13 cellular contexts compared by ENCODE assay signal in genomic region chr16:72042157-72042660, GRCh38. TPM values are rescaled to one million over a fixed set of nuclear protein-coding genes. Genes with fewer than 3 reads are reported as not detected.
DNase-seq lines count a peak whose midpoint lies in the region; ATAC-seq and TF ChIP-seq lines count a peak whose summit lies in the region.
"Had no signal": no experiment of that assay in that cellular context is flagged by ENCODE, and none has a peak within 500 bp of the region (broad histone marks: within the 10 kb centered on the region; RNA-seq: fewer than 3 reads in every experiment).

No MANE protein-coding gene starts in this region.

- H3K27ac ChIP-seq in CD4-positive, alpha-beta T cell (ENCODE audit: low read depth, low read length), result no peak overlapping the region
- H3K27ac ChIP-seq: uterus had no signal

- H3K27me3 ChIP-seq in CD4-positive, alpha-beta T cell (ENCODE audit: control insufficient read depth, insufficient read depth, low read length), result no peaks in the 10 kb centered on the region
- H3K27me3 ChIP-seq: uterus had no signal

- peaks cover 41% of the 10 kb centered on the region for H3K36me3 Mint-ChIP-seq in CD4-positive, alpha-beta T cell (ENCODE audit: low read depth)

- peak; percentile 22 for ATAC-seq in esophagus mucosa
- ATAC-seq in CD4-positive, alpha-beta T cell (ENCODE audit: poor library complexity), result no peak
- ATAC-seq in GM18519 (IDR thresholded peaks at IDR 0.05; ENCODE audit: low FRiP score, unreplicated experiment), result no peak
- ATAC-seq in GM18907 (IDR thresholded peaks at IDR 0.05; ENCODE audit: unreplicated experiment), result no peak
- ATAC-seq: activated T-helper 17 cell treated with anti-CD3 and anti-CD28 coated beads, Interleukin-2, amount 50 U/mL, for 72 hours; stimulated activated naive B cell treated with anti-CD40 and anti-IgM and Interleukin-4, amounts not matched to agents 10 μg/mL and 1 μg/mL and 100 μg/mL, for 72 hours had no signal

- H3K27ac Mint-ChIP-seq in CD4-positive, alpha-beta T cell, result no peak overlapping the region
- H3K27ac Mint-ChIP-seq: activated T-helper 17 cell treated with anti-CD3 and anti-CD28 coated beads, Interleukin-2, amount 50 U/mL, for 72 hours; stimulated activated naive B cell treated with anti-CD40 and anti-IgM and Interleukin-4, amounts not matched to agents 10 μg/mL and 1 μg/mL and 100 μg/mL, for 72 hours had no signal

- no peaks in the 10 kb centered on the region for H3K27me3 Mint-ChIP-seq in CD4-positive, alpha-beta T cell
- H3K27me3 Mint-ChIP-seq: activated T-helper 17 cell treated with anti-CD3 and anti-CD28 coated beads, Interleukin-2, amount 50 U/mL, for 72 hours; stimulated activated naive B cell treated with anti-CD40 and anti-IgM and Interleukin-4, amounts not matched to agents 10 μg/mL and 1 μg/mL and 100 μg/mL, for 72 hours had no signal

- no peak overlapping the region for H3K4me3 Mint-ChIP-seq in CD4-positive, alpha-beta T cell
- H3K4me3 Mint-ChIP-seq: activated T-helper 17 cell treated with anti-CD3 and anti-CD28 coated beads, Interleukin-2, amount 50 U/mL, for 72 hours; stimulated activated naive B cell treated with anti-CD40 and anti-IgM and Interleukin-4, amounts not matched to agents 10 μg/mL and 1 μg/mL and 100 μg/mL, for 72 hours had no signal

- H3K9me3 ChIP-seq in CD4-positive, alpha-beta T cell (ENCODE audit: control insufficient read depth, low read length), result no peaks in the 10 kb centered on the region
- H3K9me3 ChIP-seq: uterus had no signal

- POLR2A ChIA-PET in CD4-positive, alpha-beta T cell (lab: Charles Lee), result no interaction called here

- intact Hi-C loops in CD4-positive, alpha-beta T cell (cut with DNase I, micrococcal nuclease), result no loop called here

- DNase-seq in GF-D8 (lab: John Stamatoyannopoulos, UW) (peak; percentile 24), NCI-H774 (lab: John Stamatoyannopoulos, UW) (peak; percentile 0), pons (ENCODE audit: low spot score) (peak; percentile 36)
- no peak for DNase-seq in CD4-positive, alpha-beta T cell
- DNase-seq: activated CD4-positive, alpha-beta T cell treated with anti-CD3 and anti-CD28 coated beads, Interleukin-2, amount 50 U/mL, for 1 hour; stimulated activated naive B cell treated with anti-CD40 and anti-IgM and Interleukin-4, amounts not matched to agents 10 μg/mL and 1 μg/mL and 100 μg/mL, for 72 hours; T1000 had no signal

- CTCF ChIA-PET in CD4-positive, alpha-beta T cell (lab: Charles Lee), result no interaction called here

- H3K9me3 Mint-ChIP-seq in CD4-positive, alpha-beta T cell, result no peaks in the 10 kb centered on the region
- H3K9me3 Mint-ChIP-seq: activated T-helper 17 cell treated with anti-CD3 and anti-CD28 coated beads, Interleukin-2, amount 50 U/mL, for 72 hours; stimulated activated naive B cell treated with anti-CD40 and anti-IgM and Interleukin-4, amounts not matched to agents 10 μg/mL and 1 μg/mL and 100 μg/mL, for 72 hours had no signal

- H3K4me1 Mint-ChIP-seq in CD4-positive, alpha-beta T cell (ENCODE audit: low read depth), result no peaks in the 10 kb centered on the region
- H3K4me1 Mint-ChIP-seq: activated T-helper 17 cell treated with anti-CD3 and anti-CD28 coated beads, Interleukin-2, amount 50 U/mL, for 72 hours; stimulated activated naive B cell treated with anti-CD40 and anti-IgM and Interleukin-4, amounts not matched to agents 10 μg/mL and 1 μg/mL and 100 μg/mL, for 72 hours had no signal

- no peak for TF ChIP-seq CTCF in CD4-positive, alpha-beta T cell (IDR thresholded peaks at IDR 0.05)

RNA-seq across cellular contexts. Expression of gene HP, which starts 12.1 kb away (rescaled TPM):
- 6.2 TPM for total RNA-seq in esophagus mucosa
- total RNA-seq in CD4-positive, alpha-beta T cell, result not detected
- total RNA-seq: activated T-helper 17 cell treated with anti-CD3 and anti-CD28 coated beads, Interleukin-2, amount 50 U/mL, for 72 hours; NCI-H460 had no signal

RNA-seq across cellular contexts. Expression of gene HPR, which starts 20.8 kb away (rescaled TPM):
- total RNA-seq in esophagus mucosa, result not detected
- total RNA-seq in CD4-positive, alpha-beta T cell, result not detected
- total RNA-seq: activated T-helper 17 cell treated with anti-CD3 and anti-CD28 coated beads, Interleukin-2, amount 50 U/mL, for 72 hours; NCI-H460 had no signal

RNA-seq across cellular contexts. Expression of gene DHODH, which starts 33.7 kb away (rescaled TPM):
- 6.2 TPM for total RNA-seq in esophagus mucosa
- 1 to 10 TPM; 2.5 to 2.7 TPM for total RNA-seq in CD4-positive, alpha-beta T cell

RNA-seq across cellular contexts. Expression of gene PKD1L3, which starts 42.0 kb away (rescaled TPM):
- not detected for total RNA-seq in esophagus mucosa
- total RNA-seq in CD4-positive, alpha-beta T cell, result not detected
- total RNA-seq: NCI-H460 had no signal

RNA-seq across cellular contexts. Expression of gene TXNL4B, which starts 51.2 kb away (rescaled TPM):
- 10.0 TPM for total RNA-seq in esophagus mucosa
- 10 to 100 TPM; 11.5 to 15.0 TPM for total RNA-seq in CD4-positive, alpha-beta T cell

Comparison
In these comparisons a context has a peak if more than half of its experiments do, and no peak if none do; other contexts are left out.
1. DNase-seq: peak in GF-D8 (single experiment), NCI-H774 (single experiment) and pons (single experiment); none in CD4-positive, alpha-beta T cell (0 of 10).